In genomic region chr12:66169221-66170170, GRCh38 we compare ENCODE assay signal across 8 cellular contexts. TPM values are rescaled to one million over a fixed set of nuclear protein-coding genes. Genes with fewer than 3 reads are reported as not detected.
A peak's percentile ranks its signal among the peaks of the same experiment; 100 is the strongest.
DNase-seq lines count a peak whose midpoint lies in the region; ATAC-seq, FAIRE-seq and TF ChIP-seq lines count a peak whose summit lies in the region.

A gene with protein sequence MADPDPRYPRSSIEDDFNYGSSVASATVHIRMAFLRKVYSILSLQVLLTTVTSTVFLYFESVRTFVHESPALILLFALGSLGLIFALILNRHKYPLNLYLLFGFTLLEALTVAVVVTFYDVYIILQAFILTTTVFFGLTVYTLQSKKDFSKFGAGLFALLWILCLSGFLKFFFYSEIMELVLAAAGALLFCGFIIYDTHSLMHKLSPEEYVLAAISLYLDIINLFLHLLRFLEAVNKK (minus strand): TSS chr12:66169996. CDS start chr12:66169951, 45 bp downstream.

- peaks cover 19% of the 10 kb centered on the region for H3K9me3 Mint-ChIP-seq in dendritic cell treated with granulocyte-macrophage colony-stimulating factor and Interleukin-4, amounts not matched to agents 40 ng/mL and 50 ng/mL, for 4 days

- H3K4me1 Mint-ChIP-seq in dendritic cell treated with granulocyte-macrophage colony-stimulating factor and Interleukin-4, amounts not matched to agents 40 ng/mL and 50 ng/mL, for 4 days (ENCODE audit: low read depth), result peaks cover 56% of the 10 kb centered on the region

- peaks cover 31% of the 10 kb centered on the region for H3K79me2 ChIP-seq in HepG2 (ENCODE audit: insufficient read depth, low read length)

- DNase-seq in CD1c-positive myeloid dendritic cell (ENCODE audit: extremely low spot score) (peak; percentile 93), NCI-H748 (lab: John Stamatoyannopoulos, UW; ENCODE audit: unreplicated experiment) (peak; percentile 95), HepG2 (ENCODE audit: low spot score) (peak; percentile 86)
- peak; percentile 78 for DNase-seq in activated CD4-positive, alpha-beta T cell treated with anti-CD3 and anti-CD28 coated beads, Interleukin-2, amount 50 U/mL, for 1 hour
- peak; percentile 85 for DNase-seq in stimulated activated CD4-positive, alpha-beta T cell treated with anti-CD3 and anti-CD28 coated beads, Interleukin-4, amount 100 ng/mL, for 1 hour

- POLR2A ChIA-PET in HepG2 (lab: Yijun Ruan, JAX), result interaction anchor here (0.6 to 2.8 kb wide), 16 partner anchors 11 to 1335 kb away, joined by 3 to 33 read pairs (median 4); partner anchors contain the start of genes HELB, LEMD3 and LLPH

- H3K36me3 Mint-ChIP-seq in dendritic cell treated with granulocyte-macrophage colony-stimulating factor and Interleukin-4, amounts not matched to agents 40 ng/mL and 50 ng/mL, for 4 days (ENCODE audit: low read depth), result peaks cover 54% of the 10 kb centered on the region

- peak within 1 kb of the TSS; percentile 94 for H2AFZ ChIP-seq in HepG2 (ENCODE audit: low read length)

- TSS peak; percentile 90 for BruUV-seq in HepG2 (replicated peaks; lab: Mats Ljungman, UMichigan)

- peaks cover 10% of the 10 kb centered on the region for H3K9me3 ChIP-seq in HepG2 (ENCODE audit: low read length)

- H3K9ac ChIP-seq in HepG2 (ENCODE audit: insufficient read depth, low read depth, low read length), result peak within 1 kb of the TSS; percentile 79

- peak within 1 kb of the TSS; percentile 77 for H3K4me2 ChIP-seq in HepG2 (ENCODE audit: low read depth, low read length)

- peak within 1 kb of the TSS; percentile 75 to 99 (median 86) for H3K4me3 ChIP-seq in HepG2 (replicated peaks in 1 of 3; ENCODE audit: insufficient read depth in 1 of 3, low read depth in 2 of 3, low read length in 3 of 3)

- peak; percentile 67 for TF ChIP-seq CTCF in HepG2 (CRISPR knock-in tag; IDR thresholded peaks at IDR 0.05)

- intact Hi-C loops in dendritic cell treated with granulocyte-macrophage colony-stimulating factor and Interleukin-4, amounts not matched to agents 40 ng/mL and 50 ng/mL, for 4 days (cut with micrococcal nuclease), result loop anchor here (1.0 to 5.0 kb wide), 3 partner anchors 37 to 133 kb away; partner anchors contain the start of genes HELB and LLPH
- intact Hi-C loops in HepG2 (cut with micrococcal nuclease; ENCODE audit: unreplicated experiment), result loop anchor here (2.0 to 5.0 kb wide), 2 partner anchors 37 to 65 kb away; partner anchors contain the start of gene LLPH

- no peaks in the 10 kb centered on the region for H3K27me3 ChIP-seq in HepG2 (ENCODE audit: control insufficient read depth in 1 of 2, insufficient read depth in 2 of 2, low read length in 2 of 2)

- peak; percentile 72 to 76 for TF ChIP-seq POLR2A in HepG2 (IDR thresholded peaks at IDR 0.05; ENCODE audit: insufficient read depth in 1 of 2, low read depth in 2 of 2, low read length in 2 of 2)

- no peaks in the 10 kb centered on the region for H3K36me3 ChIP-seq in HepG2 (replicated peaks in 1 of 2; ENCODE audit: control insufficient read depth in 1 of 2, insufficient read depth in 2 of 2, low read length in 2 of 2)

- H3K4me3 Mint-ChIP-seq in dendritic cell treated with granulocyte-macrophage colony-stimulating factor and Interleukin-4, amounts not matched to agents 40 ng/mL and 50 ng/mL, for 4 days, result peak within 1 kb of the TSS; percentile 97

- in situ Hi-C loops in HepG2 (cut with HindIII; ENCODE audit: extremely low pct_ligation_motif_present, low pct_unique_long_range_greater_than_20kb), result no loop called here

- TF ChIP-seq RAD21 in HepG2 (CRISPR knock-in tag; IDR thresholded peaks at IDR 0.05), result peak; percentile 60

- H4K20me1 ChIP-seq in HepG2 (ENCODE audit: insufficient read depth, low read length), result no peaks in the 10 kb centered on the region

- peak within 1 kb of the TSS; percentile 94 for H3K27ac ChIP-seq in HepG2 (ENCODE audit: extremely low read length, insufficient read depth, low read length)

- peak; percentile 78 for ATAC-seq in GM19372 (IDR thresholded peaks at IDR 0.05; ENCODE audit: low read depth, unreplicated experiment)
- peak; percentile 69 for ATAC-seq in HG03558 (IDR thresholded peaks at IDR 0.05; ENCODE audit: extremely low read depth, unreplicated experiment)
- ATAC-seq in HepG2, result peak; percentile 97

- CTCF ChIA-PET in HepG2 (lab: Yijun Ruan, JAX; ENCODE audit: low intra/inter-chr PET ratio, low total read pairs), result no interaction called here

- H3K4me1 ChIP-seq in HepG2 (ENCODE audit: insufficient read depth, low read length), result peaks cover 27% of the 10 kb centered on the region

- TF ChIP-seq EP300 in HepG2 (IDR thresholded peaks at IDR 0.05; ENCODE audit: low read depth in 2 of 2, low read length in 2 of 2) (peak in 1 of 2 experiments; percentile 26; a peak in 1 of 4 replicates), HepG2 (CRISPR knock-in tag; IDR thresholded peaks at IDR 0.05; ENCODE audit: borderline replicate concordance) (no peak)

- WGBS in HepG2 (ENCODE audit: low lambda C conversion rate), result under 1% methylated on average over 25 of the region's 67 CpGs

- no peaks in the 10 kb centered on the region for H3K27me3 Mint-ChIP-seq in dendritic cell treated with granulocyte-macrophage colony-stimulating factor and Interleukin-4, amounts not matched to agents 40 ng/mL and 50 ng/mL, for 4 days

- peak; percentile 74 for FAIRE-seq in HepG2 (lab: Jason Lieb, UNC)

- peak within 1 kb of the TSS; percentile 100 for H3K27ac Mint-ChIP-seq in dendritic cell treated with granulocyte-macrophage colony-stimulating factor and Interleukin-4, amounts not matched to agents 40 ng/mL and 50 ng/mL, for 4 days

TF ChIP-seq in HepG2, 621 proteins besides CTCF, POLR2A, EP300 and RAD21 (continues in another document):
- TF ChIP-seq FOSL2 (CRISPR knock-in tag; IDR thresholded peaks at IDR 0.05) (peak; percentile 5; the same call in 1 of the 2 replicates), U2AF2 (IDR thresholded peaks at IDR 0.05; ENCODE audit: low read depth, low read length) (no peak), ZNF709 (CRISPR knock-in tag; IDR thresholded peaks at IDR 0.05) (peak; percentile 22; the same call in 1 of the 2 replicates), SALL1 (CRISPR knock-in tag; IDR thresholded peaks at IDR 0.05) (peak; percentile 88), RFX3 (CRISPR knock-in tag; IDR thresholded peaks at IDR 0.05) (no peak), U2AF1 (optimal IDR thresholded peaks at IDR 0.05; ENCODE audit: low read depth, low read length) (peak; percentile 62), HMGA1 (CRISPR knock-in tag; conservative IDR thresholded peaks at IDR 0.05) (no peak), ZBTB42 (CRISPR knock-in tag; IDR thresholded peaks at IDR 0.05) (0 out of 2 replicates have a peak, but pooled peaks have one; percentile 57), PREB (CRISPR knock-in tag; IDR thresholded peaks at IDR 0.05) (no peak)
- TF ChIP-seq, protein P1, sequence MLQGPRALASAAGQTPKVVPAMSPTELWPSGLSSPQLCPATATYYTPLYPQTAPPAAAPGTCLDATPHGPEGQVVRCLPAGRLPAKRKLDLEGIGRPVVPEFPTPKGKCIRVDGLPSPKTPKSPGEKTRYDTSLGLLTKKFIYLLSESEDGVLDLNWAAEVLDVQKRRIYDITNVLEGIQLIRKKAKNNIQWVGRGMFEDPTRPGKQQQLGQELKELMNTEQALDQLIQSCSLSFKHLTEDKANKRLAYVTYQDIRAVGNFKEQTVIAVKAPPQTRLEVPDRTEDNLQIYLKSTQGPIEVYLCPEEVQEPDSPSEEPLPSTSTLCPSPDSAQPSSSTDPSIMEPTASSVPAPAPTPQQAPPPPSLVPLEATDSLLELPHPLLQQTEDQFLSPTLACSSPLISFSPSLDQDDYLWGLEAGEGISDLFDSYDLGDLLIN (CRISPR knock-in tag; IDR thresholded peaks at IDR 0.05; ENCODE audit: borderline replicate concordance), result no peak
- TF ChIP-seq, protein P2, sequence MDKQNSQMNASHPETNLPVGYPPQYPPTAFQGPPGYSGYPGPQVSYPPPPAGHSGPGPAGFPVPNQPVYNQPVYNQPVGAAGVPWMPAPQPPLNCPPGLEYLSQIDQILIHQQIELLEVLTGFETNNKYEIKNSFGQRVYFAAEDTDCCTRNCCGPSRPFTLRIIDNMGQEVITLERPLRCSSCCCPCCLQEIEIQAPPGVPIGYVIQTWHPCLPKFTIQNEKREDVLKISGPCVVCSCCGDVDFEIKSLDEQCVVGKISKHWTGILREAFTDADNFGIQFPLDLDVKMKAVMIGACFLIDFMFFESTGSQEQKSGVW (CRISPR knock-in tag; IDR thresholded peaks at IDR 0.05; ENCODE audit: borderline replicate concordance), result no peak

RNA-seq across cellular contexts. Expression of the gene that starts here (rescaled TPM):
- total RNA-seq in HepG2 (2016; rRNA removed; fragmentation: Illumina TruSeq; extraction: Trizol), result 42.7 and 60.5 TPM in 2 replicates
- total RNA-seq in HepG2 (2016; cell fraction: cytosol; rRNA removed; fragmentation: Illumina TruSeq; extraction: Trizol; ENCODE audit: low read depth), result 23.4 and 25.4 TPM in 2 replicates
- total RNA-seq in HepG2 (2016; cell fraction: insoluble cytoplasmic fraction; rRNA removed; fragmentation: Illumina TruSeq; extraction: Trizol), result 39.4 and 63.5 TPM in 2 replicates
- total RNA-seq in HepG2 (2016; cell fraction: membrane; rRNA removed; fragmentation: Illumina TruSeq; extraction: Trizol), result 26.8 and 31.2 TPM in 2 replicates
- total RNA-seq in HepG2 (2016; cell fraction: nucleus; rRNA removed; fragmentation: Illumina TruSeq; extraction: Trizol), result 49.6 and 63.4 TPM in 2 replicates
- polyA plus RNA-seq in HepG2 (2011; rRNA removed), result 50.6 and 67.7 TPM in 2 replicates
- polyA plus RNA-seq in HepG2 (2011; cell fraction: cytosol; rRNA removed), result 52.4 and 84.3 TPM in 2 replicates
- polyA plus RNA-seq in HepG2 (2011; cell fraction: nucleus; rRNA removed), result 13.8 and 20.7 TPM in 2 replicates
- polyA plus RNA-seq in HepG2 (2012), result 22.5 and 39.1 TPM in 2 replicates
- polyA plus RNA-seq in HepG2 (2016; cell fraction: cytosol; fragmentation: Illumina TruSeq; extraction: Trizol; ENCODE audit: low read depth), result 38.5 and 45.6 TPM in 2 replicates
- polyA plus RNA-seq in HepG2 (2016; cell fraction: insoluble cytoplasmic fraction; fragmentation: Illumina TruSeq; extraction: Trizol; ENCODE audit: low read depth), result 48.1 and 48.4 TPM in 2 replicates
- 37.2 and 37.7 TPM in 2 replicates for polyA plus RNA-seq in HepG2 (2016; cell fraction: membrane; fragmentation: Illumina TruSeq; extraction: Trizol; ENCODE audit: low read depth)
- 94.9 and 98.2 TPM in 2 replicates for polyA plus RNA-seq in HepG2 (2016; cell fraction: nucleus; fragmentation: Illumina TruSeq; extraction: Trizol; ENCODE audit: insufficient read depth, low read depth)
- polyA minus RNA-seq in HepG2 (2011; rRNA and poly(A)+ RNA removed; ENCODE audit: low replicate concordance), result 18.5 and 25.0 TPM in 2 replicates
- 21.6 and 27.0 TPM in 2 replicates for polyA minus RNA-seq in HepG2 (2011; cell fraction: cytosol; rRNA and poly(A)+ RNA removed)
- 13.4 and 17.9 TPM in 2 replicates for polyA minus RNA-seq in HepG2 (2011; cell fraction: nucleus; rRNA and poly(A)+ RNA removed)

Comparison
In these comparisons a context has a peak if more than half of its experiments do, and no peak if none do; other contexts are left out.
1. Peak in every context shown above with its lines: DNase-seq, ATAC-seq, H3K4me3 ChIP-seq and H3K27ac ChIP-seq.